1 cellular context compared by ENCODE assay signal in genomic region chr2:25332571-25332970, GRCh38.
TF ChIP-seq lines count a peak whose summit lies in the region.

No MANE protein-coding gene starts in this region.

TF ChIP-seq in GM23338, 12 proteins besides CTCF, POLR2A, EP300 and RAD21 (continued from another document):
- TF ChIP-seq, protein P1, sequence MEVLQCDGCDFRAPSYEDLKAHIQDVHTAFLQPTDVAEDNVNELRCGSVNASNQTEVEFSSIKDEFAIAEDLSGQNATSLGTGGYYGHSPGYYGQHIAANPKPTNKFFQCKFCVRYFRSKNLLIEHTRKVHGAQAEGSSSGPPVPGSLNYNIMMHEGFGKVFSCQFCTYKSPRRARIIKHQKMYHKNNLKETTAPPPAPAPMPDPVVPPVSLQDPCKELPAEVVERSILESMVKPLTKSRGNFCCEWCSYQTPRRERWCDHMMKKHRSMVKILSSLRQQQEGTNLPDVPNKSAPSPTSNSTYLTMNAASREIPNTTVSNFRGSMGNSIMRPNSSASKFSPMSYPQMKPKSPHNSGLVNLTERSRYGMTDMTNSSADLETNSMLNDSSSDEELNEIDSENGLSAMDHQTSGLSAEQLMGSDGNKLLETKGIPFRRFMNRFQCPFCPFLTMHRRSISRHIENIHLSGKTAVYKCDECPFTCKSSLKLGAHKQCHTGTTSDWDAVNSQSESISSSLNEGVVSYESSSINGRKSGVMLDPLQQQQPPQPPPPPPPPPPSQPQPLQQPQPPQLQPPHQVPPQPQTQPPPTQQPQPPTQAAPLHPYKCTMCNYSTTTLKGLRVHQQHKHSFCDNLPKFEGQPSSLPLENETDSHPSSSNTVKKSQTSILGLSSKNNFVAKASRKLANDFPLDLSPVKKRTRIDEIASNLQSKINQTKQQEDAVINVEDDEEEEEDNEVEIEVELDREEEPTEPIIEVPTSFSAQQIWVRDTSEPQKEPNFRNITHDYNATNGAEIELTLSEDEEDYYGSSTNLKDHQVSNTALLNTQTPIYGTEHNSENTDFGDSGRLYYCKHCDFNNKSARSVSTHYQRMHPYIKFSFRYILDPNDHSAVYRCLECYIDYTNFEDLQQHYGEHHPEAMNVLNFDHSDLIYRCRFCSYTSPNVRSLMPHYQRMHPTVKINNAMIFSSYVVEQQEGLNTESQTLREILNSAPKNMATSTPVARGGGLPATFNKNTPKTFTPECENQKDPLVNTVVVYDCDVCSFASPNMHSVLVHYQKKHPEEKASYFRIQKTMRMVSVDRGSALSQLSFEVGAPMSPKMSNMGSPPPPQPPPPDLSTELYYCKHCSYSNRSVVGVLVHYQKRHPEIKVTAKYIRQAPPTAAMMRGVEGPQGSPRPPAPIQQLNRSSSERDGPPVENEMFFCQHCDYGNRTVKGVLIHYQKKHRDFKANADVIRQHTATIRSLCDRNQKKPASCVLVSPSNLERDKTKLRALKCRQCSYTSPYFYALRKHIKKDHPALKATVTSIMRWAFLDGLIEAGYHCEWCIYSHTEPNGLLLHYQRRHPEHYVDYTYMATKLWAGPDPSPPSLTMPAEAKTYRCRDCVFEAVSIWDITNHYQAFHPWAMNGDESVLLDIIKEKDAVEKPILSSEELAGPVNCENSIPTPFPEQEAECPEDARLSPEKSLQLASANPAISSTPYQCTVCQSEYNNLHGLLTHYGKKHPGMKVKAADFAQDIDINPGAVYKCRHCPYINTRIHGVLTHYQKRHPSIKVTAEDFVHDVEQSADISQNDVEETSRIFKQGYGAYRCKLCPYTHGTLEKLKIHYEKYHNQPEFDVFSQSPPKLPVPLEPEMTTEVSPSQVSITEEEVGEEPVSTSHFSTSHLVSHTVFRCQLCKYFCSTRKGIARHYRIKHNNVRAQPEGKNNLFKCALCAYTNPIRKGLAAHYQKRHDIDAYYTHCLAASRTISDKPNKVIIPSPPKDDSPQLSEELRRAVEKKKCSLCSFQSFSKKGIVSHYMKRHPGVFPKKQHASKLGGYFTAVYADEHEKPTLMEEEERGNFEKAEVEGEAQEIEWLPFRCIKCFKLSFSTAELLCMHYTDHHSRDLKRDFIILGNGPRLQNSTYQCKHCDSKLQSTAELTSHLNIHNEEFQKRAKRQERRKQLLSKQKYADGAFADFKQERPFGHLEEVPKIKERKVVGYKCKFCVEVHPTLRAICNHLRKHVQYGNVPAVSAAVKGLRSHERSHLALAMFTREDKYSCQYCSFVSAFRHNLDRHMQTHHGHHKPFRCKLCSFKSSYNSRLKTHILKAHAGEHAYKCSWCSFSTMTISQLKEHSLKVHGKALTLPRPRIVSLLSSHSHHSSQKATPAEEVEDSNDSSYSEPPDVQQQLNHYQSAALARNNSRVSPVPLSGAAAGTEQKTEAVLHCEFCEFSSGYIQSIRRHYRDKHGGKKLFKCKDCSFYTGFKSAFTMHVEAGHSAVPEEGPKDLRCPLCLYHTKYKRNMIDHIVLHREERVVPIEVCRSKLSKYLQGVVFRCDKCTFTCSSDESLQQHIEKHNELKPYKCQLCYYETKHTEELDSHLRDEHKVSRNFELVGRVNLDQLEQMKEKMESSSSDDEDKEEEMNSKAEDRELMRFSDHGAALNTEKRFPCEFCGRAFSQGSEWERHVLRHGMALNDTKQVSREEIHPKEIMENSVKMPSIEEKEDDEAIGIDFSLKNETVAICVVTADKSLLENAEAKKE (CRISPR knock-in tag; IDR thresholded peaks at IDR 0.05) = no peak
- no peak for TF ChIP-seq JUNB (IDR thresholded peaks at IDR 0.05; ENCODE audit: unreplicated experiment)
- no peak for TF ChIP-seq ZNF114 (CRISPR knock-in tag; IDR thresholded peaks at IDR 0.05)
- TF ChIP-seq CREB1 (CRISPR knock-in tag; IDR thresholded peaks at IDR 0.05; ENCODE audit: low read depth) = no peak
- no peak for TF ChIP-seq ZNF331 (CRISPR knock-in tag; IDR thresholded peaks at IDR 0.05; ENCODE audit: low read depth)
- no peak for TF ChIP-seq NANOG (IDR thresholded peaks at IDR 0.05; ENCODE audit: borderline replicate concordance)
- no peak for TF ChIP-seq STAT1 (IDR thresholded peaks at IDR 0.05; ENCODE audit: unreplicated experiment)
- no peak for TF ChIP-seq EZH2 (IDR thresholded peaks at IDR 0.05; ENCODE audit: low read depth, unreplicated experiment)
- no peak for TF ChIP-seq POLR2AphosphoS5 (IDR thresholded peaks at IDR 0.05; ENCODE audit: low read depth)
- no peak for TF ChIP-seq ETS1 (IDR thresholded peaks at IDR 0.05)
